10 cellular contexts compared by ENCODE assay signal in the genomic region with DNA sequence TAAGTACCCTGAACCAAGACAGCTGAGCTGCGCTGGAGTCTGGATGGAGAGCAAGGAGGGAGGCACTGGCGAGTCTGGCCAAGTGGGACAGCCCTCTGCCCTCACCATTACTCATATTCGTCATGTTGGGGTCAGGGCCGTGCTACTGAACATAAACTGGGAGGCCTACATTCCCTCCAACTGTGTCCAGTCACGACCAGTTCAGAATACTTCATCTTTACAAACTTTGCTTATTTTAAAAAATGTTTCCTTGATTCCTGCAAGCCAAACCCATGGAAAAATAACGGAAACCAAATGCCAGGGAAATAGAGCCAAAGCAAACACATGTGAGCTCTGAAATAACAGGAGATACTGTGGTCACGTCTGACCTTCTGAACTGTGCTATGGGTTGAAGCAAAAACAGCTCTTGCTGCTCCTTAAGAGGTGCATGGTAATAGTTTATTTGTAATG.
DNase-seq lines count a peak whose midpoint lies in the region; ATAC-seq and TF ChIP-seq lines count a peak whose summit lies in the region.
"Had no signal": no experiment of that assay in that cellular context is flagged by ENCODE, and none has a peak within 500 bp of the region (broad histone marks: within the 10 kb centered on the region; RNA-seq: fewer than 3 reads in every experiment).

No MANE protein-coding gene starts in this region.

- H3K27me3 ChIP-seq in right cardiac atrium (ENCODE audit: control insufficient read depth, insufficient read depth) (no peaks in the 10 kb centered on the region), testis (no peaks in the 10 kb centered on the region)
- H3K27me3 ChIP-seq in CD4-positive, alpha-beta memory T cell (ENCODE audit: insufficient read depth, low read length): no peaks in the 10 kb centered on the region

- CTCF ChIA-PET in CD4-positive, alpha-beta memory T cell (lab: Charles Lee; ENCODE audit: partially characterized antibody): interaction anchor here (1.9 kb wide), 1 partner anchor 13 kb away, joined by 7 read pairs; no protein-coding TSS in a partner anchor

- no peak overlapping the region for H3K27ac ChIP-seq in right cardiac atrium (ENCODE audit: low read length)
- H3K27ac ChIP-seq in testis: peak overlapping the region in 1 of 2 donors; percentile 29
- H3K27ac ChIP-seq in CD4-positive, alpha-beta memory T cell (ENCODE audit: low read depth, low read length): no peak overlapping the region

- H3K27me3 Mint-ChIP-seq in CD4-positive, alpha-beta memory T cell: peaks cover 5 to 9% of the 10 kb centered on the region in 2 donors

- H3K4me1 Mint-ChIP-seq in CD4-positive, alpha-beta memory T cell: peaks cover 0 to 5% (median under 1%) of the 10 kb centered on the region in 4 donors

- TF ChIP-seq CTCF in testis (IDR thresholded peaks at IDR 0.05): no peak

- no peak overlapping the region for H3K4me3 Mint-ChIP-seq in CD4-positive, alpha-beta memory T cell

- peak; percentile 98 for ATAC-seq in right cardiac atrium

- no peaks in the 10 kb centered on the region for H3K9me3 Mint-ChIP-seq in CD4-positive, alpha-beta memory T cell

- POLR2A ChIA-PET in CD4-positive, alpha-beta memory T cell (lab: Charles Lee; ENCODE audit: partially characterized antibody): no interaction called here

- H3K4me3 ChIP-seq in right cardiac atrium (ENCODE audit: low read length) (no peak overlapping the region), testis (no peak overlapping the region)
- H3K4me3 ChIP-seq in CD4-positive, alpha-beta memory T cell (ENCODE audit: low read length in 2 of 2): no peak overlapping the region

- intact Hi-C loops in right cardiac atrium (cut with DNase I): no loop called here
- intact Hi-C loops in testis (cut with DNase I; ENCODE audit: low total_unique reads): no loop called here
- intact Hi-C loops in head of caudate nucleus (cut with DNase I): no loop called here
- intact Hi-C loops in CD4-positive, alpha-beta memory T cell (cut with micrococcal nuclease): no loop called here

- DNase-seq in H4 (ENCODE audit: low spot score) (peak; percentile 95), amniotic epithelial cell (ENCODE audit: low read depth) (peak; percentile 81), right cardiac atrium (peak; percentile 80 to 88 (median 86)), testis (peak; percentile 43), head of caudate nucleus (no peak), NCI-H2081 treated with DMSO at 0.1 percent for 48 hours (lab: John Stamatoyannopoulos, UW) (no peak), HPDE6-E6E7 (ENCODE audit: extremely low spot score) (no peak)
- DNase-seq in CD4-positive, alpha-beta memory T cell: no peak
- DNase-seq: NCI-H1436 treated with DMSO at 0.1 percent for 48 hours, retina had no signal

- H3K4me1 ChIP-seq in right cardiac atrium (ENCODE audit: control insufficient read depth, insufficient read depth, low read length) (peaks cover 6% of the 10 kb centered on the region), testis (peaks cover 16% of the 10 kb centered on the region)
- no peaks in the 10 kb centered on the region for H3K4me1 ChIP-seq in CD4-positive, alpha-beta memory T cell (ENCODE audit: insufficient read depth, low read length)

- no peaks in the 10 kb centered on the region for H3K36me3 Mint-ChIP-seq in CD4-positive, alpha-beta memory T cell

- TF ChIP-seq POLR2A in testis (IDR thresholded peaks at IDR 0.05): no peak

- no peak overlapping the region for H3K27ac Mint-ChIP-seq in CD4-positive, alpha-beta memory T cell

- 40% methylated on average over 7 of the region's 7 CpGs for WGBS in right cardiac atrium
- WGBS in testis, 2 donors: 31 to 39% methylated on average over 7 of the region's 7 CpGs

- H3K36me3 ChIP-seq in testis (ENCODE audit: low read depth, missing control alignments): no peaks in the 10 kb centered on the region
- H3K36me3 ChIP-seq in CD4-positive, alpha-beta memory T cell (ENCODE audit: insufficient read depth, low read length): no peaks in the 10 kb centered on the region

- no peaks in the 10 kb centered on the region for H3K9me3 ChIP-seq in right cardiac atrium (ENCODE audit: control insufficient read depth, low read length)
- H3K9me3 ChIP-seq in testis: no peaks in the 10 kb centered on the region
- H3K9me3 ChIP-seq in CD4-positive, alpha-beta memory T cell (ENCODE audit: control insufficient read depth in 1 of 2, low read length in 2 of 2): no peaks in the 10 kb centered on the region

Comparison
In these comparisons a context has a peak if more than half of its experiments do, and no peak if none do; other contexts are left out.
1. DNase-seq: peak in H4 (single experiment), amniotic epithelial cell (single experiment), right cardiac atrium (3 of 3) and testis (single experiment); none in head of caudate nucleus (0 of 42), NCI-H2081 treated with DMSO at 0.1 percent for 48 hours (single experiment), HPDE6-E6E7 (single experiment) and CD4-positive, alpha-beta memory T cell (0 of 5).